ENCODE assay signal across 22 cellular contexts in genomic region chr18:3002766-3003165, GRCh38. TPM values are rescaled to one million over a fixed set of nuclear protein-coding genes. Genes with fewer than 3 reads are reported as not detected.
A peak's percentile ranks its signal among the peaks of the same experiment; 100 is the strongest.
DNase-seq lines count a peak whose midpoint lies in the region; ATAC-seq and TF ChIP-seq lines count a peak whose summit lies in the region.
"Had no signal": no experiment of that assay in that cellular context is flagged by ENCODE, and none has a peak within 500 bp of the region (broad histone marks: within the 10 kb centered on the region; RNA-seq: fewer than 3 reads in every experiment).

No MANE protein-coding gene starts in this region.

- H3K36me3 ChIP-seq in CD8-positive, alpha-beta memory T cell (ENCODE audit: insufficient read depth, low read length), result peaks cover 12% of the 10 kb centered on the region
- H3K36me3 ChIP-seq in right atrium auricular region, result no peaks in the 10 kb centered on the region

- H3K27ac ChIP-seq in CD8-positive, alpha-beta memory T cell (ENCODE audit: low read depth, low read length), result no peak overlapping the region
- no peak overlapping the region for H3K27ac ChIP-seq in right atrium auricular region
- H3K27ac ChIP-seq: KMS-11, RWPE1 had no signal

- CTCF ChIA-PET in CD8-positive, alpha-beta memory T cell (lab: Charles Lee), result interaction anchor here (1.0 to 2.0 kb wide), 4 partner anchors 9 to 126 kb away, joined by 3 to 12 read pairs (median 4); no protein-coding TSS in a partner anchor

- no peak for ATAC-seq in naive thymus-derived CD8-positive, alpha-beta T cell
- no peak for ATAC-seq in GM19351 (IDR thresholded peaks at IDR 0.05; ENCODE audit: unreplicated experiment)
- ATAC-seq: GM12878, WTC11 had no signal

- POLR2A ChIA-PET in CD8-positive, alpha-beta memory T cell (lab: Charles Lee), result no interaction called here
- POLR2A ChIA-PET in naive thymus-derived CD8-positive, alpha-beta T cell (lab: Charles Lee), result interaction anchor here (0.7 to 1.0 kb wide), 3 partner anchors 9 to 32 kb away, joined by 3 to 7 read pairs (median 6); no protein-coding TSS in a partner anchor

- H3K27ac Mint-ChIP-seq in CD8-positive, alpha-beta memory T cell, result peak overlapping the region in 7 of 8 donors; percentile 14 to 87 (median 64)
- H3K27ac Mint-ChIP-seq in naive thymus-derived CD8-positive, alpha-beta T cell, result peak overlapping the region in 6 of 10 donors; percentile 9 to 70 (median 35)
- H3K27ac Mint-ChIP-seq in type B pancreatic cell, result no peak overlapping the region
- H3K27ac Mint-ChIP-seq: nephron, WTC11 had no signal

- H3K4me1 Mint-ChIP-seq in CD8-positive, alpha-beta memory T cell, result peaks cover 68 to 86% (median 86%) of the 10 kb centered on the region in 3 donors
- peaks cover 23 to 56% (median 34%) of the 10 kb centered on the region in 4 donors for H3K4me1 Mint-ChIP-seq in naive thymus-derived CD8-positive, alpha-beta T cell
- H3K4me1 Mint-ChIP-seq in type B pancreatic cell (ENCODE audit: unreplicated experiment), result peaks cover 13% of the 10 kb centered on the region

- DNase-seq in CD8-positive, alpha-beta memory T cell, result no peak
- DNase-seq in HuH-7.5 (ENCODE audit: low spot score), result peak; percentile 48
- DNase-seq in fibroblast of villous mesenchyme (ENCODE audit: low read depth), result peak; percentile 12
- no peak for DNase-seq in naive thymus-derived CD8-positive, alpha-beta T cell
- no peak for DNase-seq in right atrium auricular region (ENCODE audit: low spot score)
- DNase-seq in type B pancreatic cell (ENCODE audit: extremely low spot score, unreplicated experiment), result no peak
- DNase-seq: activated T-cell treated with anti-CD3 and anti-CD28 coated beads, Interleukin-2, amount 50 U/mL, for 48 hours; DND-41; effector memory CD4-positive, alpha-beta T cell; mesenchymal stem cell; NCI-H187; NCI-H526; SK-N-SH; T-helper 9 cell; testis had no signal

- peaks cover 27% of the 10 kb centered on the region for H3K4me1 ChIP-seq in CD8-positive, alpha-beta memory T cell (ENCODE audit: insufficient read depth, low read length)
- peaks cover 0 to 24% of the 10 kb centered on the region in 2 donors for H3K4me1 ChIP-seq in right atrium auricular region

- H3K36me3 Mint-ChIP-seq in CD8-positive, alpha-beta memory T cell, result peaks cover 4 to 49% (median 21%) of the 10 kb centered on the region in 3 donors
- peaks cover 0 to 43% (median 37%) of the 10 kb centered on the region in 3 donors for H3K36me3 Mint-ChIP-seq in naive thymus-derived CD8-positive, alpha-beta T cell
- H3K36me3 Mint-ChIP-seq in type B pancreatic cell, result peaks cover 63% of the 10 kb centered on the region

- TF ChIP-seq CTCF in fibroblast of villous mesenchyme (IDR thresholded peaks at IDR 0.05; ENCODE audit: insufficient read depth, low read depth, low read length) (no peak), right atrium auricular region (IDR thresholded peaks at IDR 0.05) (no peak), type B pancreatic cell (conservative IDR thresholded peaks at IDR 0.05) (no peak)

- H3K4me3 Mint-ChIP-seq in CD8-positive, alpha-beta memory T cell, result no peak overlapping the region
- no peak overlapping the region for H3K4me3 Mint-ChIP-seq in naive thymus-derived CD8-positive, alpha-beta T cell
- H3K4me3 Mint-ChIP-seq in type B pancreatic cell, result no peak overlapping the region
- H3K4me3 Mint-ChIP-seq: brain, nephron, WTC11 had no signal

- no peaks in the 10 kb centered on the region for H3K9me3 Mint-ChIP-seq in CD8-positive, alpha-beta memory T cell
- peaks cover 0 to 3% (median 0%) of the 10 kb centered on the region in 9 donors for H3K9me3 Mint-ChIP-seq in naive thymus-derived CD8-positive, alpha-beta T cell
- peaks cover 18% of the 10 kb centered on the region for H3K9me3 Mint-ChIP-seq in type B pancreatic cell

- H3K9me3 ChIP-seq in CD8-positive, alpha-beta memory T cell (ENCODE audit: low read length), result no peaks in the 10 kb centered on the region
- no peaks in the 10 kb centered on the region for H3K9me3 ChIP-seq in right atrium auricular region
- H3K9me3 ChIP-seq: testis had no signal

- H3K4me3 ChIP-seq in CD8-positive, alpha-beta memory T cell (ENCODE audit: low read length), result no peak overlapping the region
- H3K4me3 ChIP-seq in fibroblast of villous mesenchyme (ENCODE audit: low read depth, low read length) (no peak overlapping the region), right atrium auricular region (no peak overlapping the region)
- H3K4me3 ChIP-seq: GM12878, testis had no signal

- H3K27me3 ChIP-seq in CD8-positive, alpha-beta memory T cell (ENCODE audit: insufficient read depth, low read length, poor library complexity, severe bottlenecking), result no peaks in the 10 kb centered on the region
- no peaks in the 10 kb centered on the region for H3K27me3 ChIP-seq in right atrium auricular region
- H3K27me3 ChIP-seq: testis had no signal

- H3K27me3 Mint-ChIP-seq in CD8-positive, alpha-beta memory T cell, result no peaks in the 10 kb centered on the region
- no peaks in the 10 kb centered on the region for H3K27me3 Mint-ChIP-seq in naive thymus-derived CD8-positive, alpha-beta T cell
- no peaks in the 10 kb centered on the region for H3K27me3 Mint-ChIP-seq in type B pancreatic cell
- H3K27me3 Mint-ChIP-seq: brain had no signal

RNA-seq across cellular contexts. Expression of gene LPIN2, which starts 10.2 kb away (rescaled TPM):
- total RNA-seq in CD8-positive, alpha-beta memory T cell, result 10 to 100 TPM; 82.9 to 83.2 TPM
- polyA plus RNA-seq in CD8-positive, alpha-beta memory T cell, result 68.6 TPM
- 36.4 and 55.3 TPM in 2 replicates for total RNA-seq in fibroblast of villous mesenchyme
- total RNA-seq in naive thymus-derived CD8-positive, alpha-beta T cell, result 10 to 100 TPM; 57.4 to 59.6 TPM
- 10 to 100 TPM; 38.6 to 54.9 (median 50.8) TPM for polyA plus RNA-seq in naive thymus-derived CD8-positive, alpha-beta T cell
- 10 to 100 TPM; 15.5 to 19.0 TPM for total RNA-seq in right atrium auricular region
- total RNA-seq in type B pancreatic cell (ENCODE audit: low replicate concordance), result 17.8 and 26.8 TPM in 2 replicates

Comparison
In these comparisons a context has a peak if more than half of its experiments do, and no peak if none do; other contexts are left out.
1. DNase-seq: peak in HuH-7.5 (single experiment) and fibroblast of villous mesenchyme (single experiment); none in CD8-positive, alpha-beta memory T cell (0 of 5), naive thymus-derived CD8-positive, alpha-beta T cell (0 of 10), right atrium auricular region (single experiment) and type B pancreatic cell (single experiment).